Comparison of ENCODE assay signal across 19 cellular contexts in the genomic region with DNA sequence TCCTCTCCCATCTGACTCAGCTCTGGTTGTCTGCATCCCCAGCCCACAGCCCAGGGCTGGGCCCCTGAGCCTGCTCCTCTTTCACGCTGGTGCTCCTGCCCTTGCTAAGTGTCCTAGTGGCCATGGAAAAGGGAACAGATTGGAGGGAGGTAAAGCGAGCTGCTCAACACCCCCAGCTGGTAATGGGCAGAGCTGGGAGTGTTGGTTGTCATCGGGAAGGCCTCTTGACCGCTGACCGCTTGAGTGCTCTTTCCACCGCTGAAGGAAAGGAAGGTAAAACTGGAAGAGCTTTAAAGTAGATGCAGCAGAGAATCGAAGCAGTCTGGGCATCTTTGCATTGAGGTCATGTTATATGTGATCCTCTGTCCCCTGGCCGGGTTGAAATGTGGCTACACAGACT.
"Had no signal": no experiment of that assay in that cellular context is flagged by ENCODE, and none has a peak within 500 bp of the region (broad histone marks: within the 10 kb centered on the region; RNA-seq: fewer than 3 reads in every experiment).

No MANE protein-coding gene starts in this region.

- H3K27ac ChIP-seq: brain microvascular endothelial cell, heart left ventricle, right lobe of liver, skin epidermis, VCaP had no signal

- H3K4me3 ChIP-seq: heart left ventricle, right lobe of liver, skin epidermis had no signal

- DNase-seq: activated CD4-positive, alpha-beta T cell treated with anti-CD3 and anti-CD28 coated beads for 48 hours; activated CD4-positive, alpha-beta T cell treated with anti-CD3 and anti-CD28 coated beads, Interleukin-2, amount 50 U/mL, for 48 hours; activated CD8-positive, alpha-beta memory T cell treated with anti-CD3 and anti-CD28 coated beads for 24 hours; activated effector memory CD4-positive, alpha-beta T cell treated with Interleukin-2 at 50 U/mL for 16 hours; activated naive CD4-positive, alpha-beta T cell treated with anti-CD3 and anti-CD28 coated beads for 36 hours; activated naive CD8-positive, alpha-beta T cell treated with anti-CD3 and anti-CD28 coated beads, Interleukin-2, amount 10 ng/mL, durations not matched to agents 7 days and 5 days; brain microvascular endothelial cell; heart left ventricle; midbrain; naive thymus-derived CD4-positive, alpha-beta T cell; stimulated activated CD4-positive, alpha-beta T cell treated with anti-CD3 and anti-CD28 coated beads, Interleukin-4, amount 100 ng/mL, for 24 hours; stimulated activated naive CD8-positive, alpha-beta T cell treated with anti-CD3 and anti-CD28 coated beads, Interleukin-15, amount 100 ng/mL, for 72 hours; substantia nigra; T-helper 9 cell had no signal

- H3K9me3 ChIP-seq: heart left ventricle, right lobe of liver had no signal

- H3K27me3 ChIP-seq: brain microvascular endothelial cell, heart left ventricle, right lobe of liver had no signal

- H3K36me3 ChIP-seq: brain microvascular endothelial cell, right lobe of liver had no signal

- H3K4me1 ChIP-seq: heart left ventricle, right lobe of liver had no signal

- ATAC-seq: activated CD4-positive, CD25-positive, alpha-beta regulatory T cell treated with anti-CD3 and anti-CD28 coated beads, Interleukin-2, amount 50 U/mL, for 24 hours; heart left ventricle; naive thymus-derived CD4-positive, alpha-beta T cell; right lobe of liver; stimulated activated memory B cell treated with anti-CD40 and anti-IgM and Interleukin-4, amounts not matched to agents 10 μg/mL and 1 μg/mL and 100 μg/mL, for 72 hours; stimulated activated naive CD8-positive, alpha-beta T cell treated with anti-CD3 and anti-CD28 coated beads, Interleukin-15, amount 100 ng/mL, for 72 hours had no signal
